ENCODE assay signal across 8 cellular contexts in genomic region chr12:57241556-57242310, GRCh38. TPM values are rescaled to one million over a fixed set of nuclear protein-coding genes. Genes with fewer than 3 reads are reported as not detected.
DNase-seq lines count a peak whose midpoint lies in the region; ATAC-seq lines count a peak whose summit lies in the region.

No MANE protein-coding gene starts in this region.

- no peak overlapping the region for H4K8ac ChIP-seq in neuronal stem cell (ENCODE audit: low read depth, low read length)

- H2BK120ac ChIP-seq in neuronal stem cell (ENCODE audit: low read depth, low read length), result no peak overlapping the region

- H3K4me2 ChIP-seq in Karpas-422 (ENCODE audit: low read depth, low read length, poor library complexity, severe bottlenecking) (peak overlapping the region; percentile 99), neuronal stem cell (ENCODE audit: insufficient read depth, low read length, poor library complexity, severe bottlenecking) (no peak overlapping the region)

- H2BK15ac ChIP-seq in neuronal stem cell (ENCODE audit: low read length), result peak overlapping the region; percentile 27

- no peak overlapping the region for H2BK5ac ChIP-seq in neuronal stem cell (ENCODE audit: low read length)

- no peak overlapping the region for H2BK12ac ChIP-seq in neuronal stem cell (ENCODE audit: low read length)

- WGBS in neuronal stem cell (ENCODE audit: extremely low coverage in 2 of 2, insufficient read length in 2 of 2, insufficient replicate concordance in 1 of 2), 2 donors, result no CpG with 5 or more reads among the region's 37 CpGs

- H3K27ac ChIP-seq in Karpas-422 (ENCODE audit: low read length), result peak overlapping the region; percentile 98
- H3K27ac ChIP-seq in neuronal stem cell (replicated peaks; ENCODE audit: low read length), result no peak overlapping the region

- H3K4me3 ChIP-seq in Karpas-422 (ENCODE audit: low read length) (peak overlapping the region; percentile 69), adipocyte (ENCODE audit: low read length) (peak overlapping the region; percentile 81), neuronal stem cell (ENCODE audit: low read length in 2 of 2) (peak overlapping the region in 1 of 2 donors; percentile 58)

- no peak overlapping the region for H3K4ac ChIP-seq in neuronal stem cell (ENCODE audit: low read length)

- no peak overlapping the region for H3K14ac ChIP-seq in neuronal stem cell (ENCODE audit: low read length)

- peak overlapping the region; percentile 89 for H3K23ac ChIP-seq in neuronal stem cell (ENCODE audit: low read depth, low read length, poor library complexity)

- ATAC-seq in GM18502 (IDR thresholded peaks at IDR 0.05; ENCODE audit: poor library complexity, unreplicated experiment), result no peak

- H4K91ac ChIP-seq in neuronal stem cell (ENCODE audit: low read depth, low read length, poor library complexity), result no peak overlapping the region

- H2AFZ ChIP-seq in Karpas-422 (ENCODE audit: low read length) (no peak overlapping the region), neuronal stem cell (ENCODE audit: low read length) (no peak overlapping the region)

- peaks cover 70% of the 10 kb centered on the region for H3K4me1 ChIP-seq in Karpas-422 (ENCODE audit: low read length)
- H3K4me1 ChIP-seq in adipocyte (ENCODE audit: control insufficient read depth, insufficient read depth, low read length), result peaks cover 35% of the 10 kb centered on the region
- peaks cover 39 to 43% of the 10 kb centered on the region in 2 donors for H3K4me1 ChIP-seq in neuronal stem cell (ENCODE audit: control insufficient read depth in 2 of 2, insufficient read depth in 1 of 2, low read depth in 1 of 2, low read length in 2 of 2)

- no peaks in the 10 kb centered on the region for H3K79me2 ChIP-seq in Karpas-422 (ENCODE audit: low read length)

- DNase-seq in NCI-H1092 treated with DMSO at 0.1 percent for 48 hours (lab: John Stamatoyannopoulos, UW), result peak; percentile 32
- DNase-seq in NCI-H1092 (lab: John Stamatoyannopoulos, UW), result no peak
- peak; percentile 80 for DNase-seq in Karpas-422
- peak; percentile 42 for DNase-seq in adipocyte (ENCODE audit: low read depth)
- no peak for DNase-seq in neuronal stem cell (ENCODE audit: low spot score)
- no peak for DNase-seq in NCI-H1436 (lab: John Stamatoyannopoulos, UW)
- DNase-seq in iPS-NIHi7 (ENCODE audit: extremely low spot score), result no peak

- H3K79me1 ChIP-seq in neuronal stem cell (ENCODE audit: low read depth, low read length), result peaks cover 2% of the 10 kb centered on the region

- no peaks in the 10 kb centered on the region for H3K9me3 ChIP-seq in Karpas-422 (ENCODE audit: low read length)
- no peaks in the 10 kb centered on the region for H3K9me3 ChIP-seq in adipocyte (ENCODE audit: control insufficient read depth, low read length)
- H3K9me3 ChIP-seq in neuronal stem cell (replicated peaks in 1 of 2; ENCODE audit: control insufficient read depth in 2 of 2, insufficient read depth in 1 of 2, low read depth in 1 of 2, low read length in 2 of 2), result no peaks in the 10 kb centered on the region

- peak overlapping the region; percentile 84 for H3K18ac ChIP-seq in neuronal stem cell (ENCODE audit: low read length)

- H3K9me2 ChIP-seq in Karpas-422 (replicated peaks; ENCODE audit: insufficient read depth, low read length), result no peaks in the 10 kb centered on the region

- no peaks in the 10 kb centered on the region for H3K36me3 ChIP-seq in Karpas-422 (ENCODE audit: insufficient read depth, low read length)
- no peaks in the 10 kb centered on the region for H3K36me3 ChIP-seq in adipocyte (ENCODE audit: control insufficient read depth, insufficient read depth, low read length, severe bottlenecking)
- peaks cover 0 to 3% of the 10 kb centered on the region in 2 donors for H3K36me3 ChIP-seq in neuronal stem cell (replicated peaks in 1 of 2; ENCODE audit: control insufficient read depth in 2 of 2, insufficient read depth in 2 of 2, low read length in 2 of 2)

- H3K9ac ChIP-seq in Karpas-422 (ENCODE audit: low read length) (peak overlapping the region; percentile 98), adipocyte (ENCODE audit: low read length) (peak overlapping the region; percentile 91), neuronal stem cell (ENCODE audit: low read depth, low read length, poor library complexity) (peak overlapping the region; percentile 34)

- H2AK5ac ChIP-seq in neuronal stem cell (ENCODE audit: low read depth, low read length), result no peak overlapping the region

- no peaks in the 10 kb centered on the region for H3K27me3 ChIP-seq in Karpas-422 (ENCODE audit: low read length)
- peaks cover 4% of the 10 kb centered on the region for H3K27me3 ChIP-seq in adipocyte (replicated peaks; ENCODE audit: control insufficient read depth, insufficient read depth, low read length)
- H3K27me3 ChIP-seq in neuronal stem cell (ENCODE audit: control insufficient read depth in 3 of 3, insufficient read depth in 3 of 3, low read depth in 1 of 3, low read length in 3 of 3), result peaks cover 22 to 68% (median 39%) of the 10 kb centered on the region in 3 experiments

- peaks cover 7% of the 10 kb centered on the region; the same call in 1 of the 2 replicates for H4K20me1 ChIP-seq in Karpas-422 (ENCODE audit: insufficient read depth, low read depth, low read length)

RNA-seq across cellular contexts. Expression of gene STAC3, which starts 9.3 kb away (rescaled TPM):
- total RNA-seq in Karpas-422 (2014; rRNA removed; shearing (Covaris generic); ENCODE audit: low replicate concordance), result 5.9 and 7.8 TPM in 2 replicates
- polyA plus RNA-seq in neuronal stem cell (2013, experiment 1 of 2), result 0.79 TPM
- polyA plus RNA-seq in neuronal stem cell (2013, experiment 2 of 2), result 0.93 TPM

RNA-seq across cellular contexts. Expression of gene SHMT2, which starts 12.2 kb away (rescaled TPM):
- total RNA-seq in Karpas-422 (2014; rRNA removed; shearing (Covaris generic); ENCODE audit: low replicate concordance), result 399 and 449 TPM in 2 replicates
- polyA plus RNA-seq in neuronal stem cell (2013, experiment 1 of 2), result 117 TPM
- 112 TPM for polyA plus RNA-seq in neuronal stem cell (2013, experiment 2 of 2)

RNA-seq across cellular contexts. Expression of gene NXPH4, which starts 25.1 kb away (rescaled TPM):
- 2.9 and 4.2 TPM in 2 replicates for total RNA-seq in Karpas-422 (2014; rRNA removed; shearing (Covaris generic); ENCODE audit: low replicate concordance)
- polyA plus RNA-seq in neuronal stem cell (2013, experiment 1 of 2), result 0.26 TPM
- polyA plus RNA-seq in neuronal stem cell (2013, experiment 2 of 2), result 0.29 TPM

Comparison
In these comparisons a context has a peak if more than half of its experiments do, and no peak if none do; other contexts are left out.
1. DNase-seq: peak in NCI-H1092 treated with DMSO at 0.1 percent for 48 hours (single experiment), Karpas-422 (single experiment) and adipocyte (single experiment); none in NCI-H1092 (single experiment), neuronal stem cell (single experiment), NCI-H1436 (single experiment) and iPS-NIHi7 (single experiment).
2. H3K9ac ChIP-seq: peak in every context shown above with its lines; median percentile 98 in Karpas-422; 91 in adipocyte; 34 in neuronal stem cell.